8 cellular contexts compared by ENCODE assay signal in the genomic region with DNA sequence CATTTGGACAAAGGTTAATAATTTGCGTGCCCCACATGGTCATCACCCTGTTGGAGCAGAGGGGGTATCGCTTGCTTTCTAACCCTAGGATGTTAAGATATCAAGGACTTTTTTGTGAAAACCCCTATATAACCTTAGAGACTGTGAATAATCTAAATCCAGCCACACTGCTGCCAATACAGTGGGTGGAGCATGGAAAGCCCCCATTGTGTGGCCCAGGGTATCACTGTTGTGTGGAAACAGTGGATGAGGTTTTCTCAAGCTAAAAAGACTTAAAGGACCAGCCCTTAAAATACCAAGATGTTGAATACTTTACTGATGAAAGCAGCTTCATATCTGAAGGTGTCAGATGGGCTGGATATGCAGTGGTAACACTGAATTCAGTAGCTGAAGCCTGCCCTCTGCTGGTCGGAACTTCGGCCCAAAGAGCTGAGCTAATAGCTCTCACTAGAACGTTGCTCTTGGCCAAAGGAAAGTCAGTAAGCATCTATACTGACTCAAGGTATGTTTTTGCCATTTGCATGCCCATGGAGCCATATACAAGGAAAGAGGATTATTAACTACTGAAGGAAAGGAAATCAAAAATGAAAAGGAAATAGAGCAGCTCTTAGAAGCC.
A peak's percentile ranks its signal among the peaks of the same experiment; 100 is the strongest.
DNase-seq lines count a peak whose midpoint lies in the region; ATAC-seq, FAIRE-seq and TF ChIP-seq lines count a peak whose summit lies in the region.

No MANE protein-coding gene starts in this region.

- no peaks in the 10 kb centered on the region for H3K4me1 Mint-ChIP-seq in activated CD8-positive, alpha-beta T cell treated with anti-CD3 and anti-CD28 coated beads, Interleukin-2, amount 10 ng/mL, durations not matched to agents 7 days and 5 days (ENCODE audit: low read depth)

- TF ChIP-seq CTCF in GM20000 (IDR thresholded peaks at IDR 0.05; ENCODE audit: extremely low read depth, missing control alignments) (peak; percentile 76), right atrium auricular region (IDR thresholded peaks at IDR 0.05) (peak in 1 of 2 donors; percentile 58)

- H3K27ac ChIP-seq in right atrium auricular region: no peak overlapping the region
- H3K27ac ChIP-seq in small intestine (ENCODE audit: low read depth in 1 of 2, low read length in 1 of 2): no peak overlapping the region

- H3K4me1 ChIP-seq in right atrium auricular region: no peaks in the 10 kb centered on the region
- no peaks in the 10 kb centered on the region for H3K4me1 ChIP-seq in small intestine (ENCODE audit: control insufficient read depth in 2 of 2, insufficient read depth in 1 of 2, low read depth in 1 of 2, low read length in 1 of 2)

- H3K27me3 ChIP-seq in right atrium auricular region (no peaks in the 10 kb centered on the region), small intestine (ENCODE audit: control insufficient read depth in 2 of 2, insufficient read depth in 2 of 2, low read length in 2 of 2) (no peaks in the 10 kb centered on the region)

- H3K9me3 Mint-ChIP-seq in activated CD8-positive, alpha-beta T cell treated with anti-CD3 and anti-CD28 coated beads, Interleukin-2, amount 10 ng/mL, durations not matched to agents 7 days and 5 days (ENCODE audit: insufficient read depth): no peaks in the 10 kb centered on the region

- H3K36me3 ChIP-seq in right atrium auricular region: no peaks in the 10 kb centered on the region
- H3K36me3 ChIP-seq in small intestine (ENCODE audit: control insufficient read depth in 2 of 2, insufficient read depth in 2 of 2, low read length in 2 of 2): no peaks in the 10 kb centered on the region

- no peak for FAIRE-seq in small intestine (lab: Jason Lieb, UNC)

- no peak overlapping the region for H3K4me3 ChIP-seq in right atrium auricular region
- H3K4me3 ChIP-seq in small intestine (ENCODE audit: low read depth in 1 of 2, low read length in 2 of 2): no peak overlapping the region

- POLR2A ChIA-PET in activated CD8-positive, alpha-beta T cell treated with anti-CD3 and anti-CD28 coated beads, Interleukin-2, amount 10 ng/mL, durations not matched to agents 7 days and 5 days (lab: Charles Lee): no interaction called here

- no peak for ATAC-seq in activated CD8-positive, alpha-beta T cell treated with anti-CD3 and anti-CD28 coated beads, Interleukin-2, amount 10 ng/mL, durations not matched to agents 7 days and 5 days

- WGBS in small intestine, 3 donors: 35 to 42% (median 39%) methylated on average over 5 of the region's 5 CpGs

- H3K36me3 Mint-ChIP-seq in activated CD8-positive, alpha-beta T cell treated with anti-CD3 and anti-CD28 coated beads, Interleukin-2, amount 10 ng/mL, durations not matched to agents 7 days and 5 days (ENCODE audit: low read depth): no peaks in the 10 kb centered on the region

- no peak overlapping the region for H3K27ac Mint-ChIP-seq in activated CD8-positive, alpha-beta T cell treated with anti-CD3 and anti-CD28 coated beads, Interleukin-2, amount 10 ng/mL, durations not matched to agents 7 days and 5 days

- no peaks in the 10 kb centered on the region for H3K9me3 ChIP-seq in right atrium auricular region
- no peaks in the 10 kb centered on the region for H3K9me3 ChIP-seq in small intestine (ENCODE audit: control insufficient read depth, low read depth)

- CTCF ChIA-PET in activated CD8-positive, alpha-beta T cell treated with anti-CD3 and anti-CD28 coated beads, Interleukin-2, amount 10 ng/mL, durations not matched to agents 7 days and 5 days (lab: Charles Lee): interaction anchor here (0.7 to 1.1 kb wide), 4 partner anchors 9 to 524 kb away, joined by 3 read pairs; no protein-coding TSS in a partner anchor

- DNase-seq in DMS153 treated with DMSO at 0.1 percent for 48 hours (lab: John Stamatoyannopoulos, UW; ENCODE audit: unreplicated experiment) (peak; percentile 34), GM20000 (ENCODE audit: low spot score) (peak; percentile 13), NCI-H1694 treated with DMSO at 0.1 percent for 48 hours (lab: John Stamatoyannopoulos, UW) (peak; percentile 25), right atrium auricular region (ENCODE audit: low spot score) (peak; percentile 64), small intestine (peak; percentile 13)
- DNase-seq in activated CD8-positive, alpha-beta T cell treated with anti-CD3 and anti-CD28 coated beads, Interleukin-2, amount 10 ng/mL, durations not matched to agents 7 days and 5 days: peak; percentile 49
- no peak for DNase-seq in activated effector memory CD4-positive, alpha-beta T cell treated with Interleukin-2 at 50 U/mL for 16 hours
- DNase-seq in effector CD4-positive, alpha-beta T cell: no peak

- no peaks in the 10 kb centered on the region for H3K27me3 Mint-ChIP-seq in activated CD8-positive, alpha-beta T cell treated with anti-CD3 and anti-CD28 coated beads, Interleukin-2, amount 10 ng/mL, durations not matched to agents 7 days and 5 days (ENCODE audit: low read depth)

- no peak overlapping the region for H3K4me3 Mint-ChIP-seq in activated CD8-positive, alpha-beta T cell treated with anti-CD3 and anti-CD28 coated beads, Interleukin-2, amount 10 ng/mL, durations not matched to agents 7 days and 5 days

Comparison
In these comparisons a context has a peak if more than half of its experiments do, and no peak if none do; other contexts are left out.
1. DNase-seq: peak in DMS153 treated with DMSO at 0.1 percent for 48 hours (single experiment), GM20000 (single experiment), NCI-H1694 treated with DMSO at 0.1 percent for 48 hours (single experiment), activated CD8-positive, alpha-beta T cell treated with anti-CD3 and anti-CD28 coated beads, Interleukin-2, amount 10 ng/mL, durations not matched to agents 7 days and 5 days (single experiment), right atrium auricular region (single experiment) and small intestine (single experiment); none in activated effector memory CD4-positive, alpha-beta T cell treated with Interleukin-2 at 50 U/mL for 16 hours (single experiment) and effector CD4-positive, alpha-beta T cell (single experiment).